Comparison of ENCODE assay signal across 11 cellular contexts in the genomic region with DNA sequence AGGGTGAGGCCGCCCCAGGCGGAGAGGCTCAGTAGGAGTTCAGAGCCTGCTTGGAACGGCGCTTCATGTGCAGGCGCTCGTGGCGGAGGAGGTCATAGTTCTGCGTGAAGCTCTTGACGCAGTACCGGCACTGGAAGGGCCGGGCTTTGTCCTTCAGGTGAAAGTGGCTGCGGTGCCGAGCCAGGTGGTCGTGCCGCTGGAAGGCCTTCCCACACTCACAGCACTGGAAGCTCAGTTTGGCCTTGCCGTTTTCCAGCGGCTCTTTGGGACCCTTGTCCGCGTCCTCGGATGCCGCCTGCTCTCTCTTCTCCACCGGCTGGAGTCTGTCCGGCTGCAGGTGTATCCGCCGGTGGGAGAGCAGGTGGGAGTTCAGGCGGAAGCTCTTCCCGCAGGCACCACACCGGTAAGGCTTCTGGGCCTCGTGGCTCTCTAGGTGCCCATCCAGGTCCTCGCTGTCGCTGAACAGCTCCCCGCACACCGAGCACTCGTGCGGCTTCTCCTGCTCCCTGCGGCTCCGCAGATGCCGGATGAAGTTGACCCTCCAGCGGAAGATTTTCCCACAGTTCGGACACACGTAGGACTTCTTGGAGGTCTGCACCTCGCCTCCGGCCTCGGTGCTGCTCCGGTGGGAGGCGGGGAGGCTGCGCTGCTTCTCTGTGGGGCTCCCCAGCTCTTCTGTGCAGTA. TPM values are rescaled to one million over a fixed set of nuclear protein-coding genes. Genes with fewer than 3 reads are reported as not detected.
"Had no signal": no experiment of that assay in that cellular context is flagged by ENCODE, and none has a peak within 500 bp of the region (broad histone marks: within the 10 kb centered on the region; RNA-seq: fewer than 3 reads in every experiment).

No MANE protein-coding gene starts in this region.

- H2AFZ ChIP-seq: GM23338 had no signal

- H3K27ac ChIP-seq: HL-60 had no signal

- H3K4me1 ChIP-seq: HAP-1 had no signal

- H3K4me2 ChIP-seq: GM23338 had no signal

- DNase-seq: HFFc6, KG1 had no signal

- FAIRE-seq: HepG2 had no signal

- ATAC-seq: GM23338, HCT116, HepG2 had no signal

- H3K9me3 ChIP-seq: HAP-1 had no signal

- H3K4me3 ChIP-seq: GM23338, HAP-1 had no signal

RNA-seq across cellular contexts. Expression of a gene that starts 44.8 kb away (rescaled TPM):
- total RNA-seq: GM23338, H4, H7, HepG2, HFFc6, HT1080 had no signal
- polyA plus RNA-seq: GM23338, HepG2, IgD-negative memory B cell had no signal
